ENCODE assay signal across 31 cellular contexts in genomic region chr14:103377522-103378041, GRCh38.
"Had no signal": no experiment of that assay in that cellular context is flagged by ENCODE, and none has a peak within 500 bp of the region (broad histone marks: within the 10 kb centered on the region; RNA-seq: fewer than 3 reads in every experiment).

No MANE protein-coding gene starts in this region.

- H3K27ac Mint-ChIP-seq: activated CD4-positive, alpha-beta memory T cell treated with anti-CD3 and anti-CD28 coated beads for 36 hours; activated CD4-positive, alpha-beta T cell treated with anti-CD3 and anti-CD28 coated beads for 36 hours; activated CD4-positive, alpha-beta T cell treated with anti-CD3 and anti-CD28 coated beads, Interleukin-2, amount 10 ng/mL, durations not matched to agents 7 days and 5 days; activated naive CD4-positive, alpha-beta T cell treated with anti-CD3 and anti-CD28 coated beads for 36 hours; activated naive CD4-positive, alpha-beta T cell treated with anti-CD3 and anti-CD28 coated beads, Interleukin-2, amount 50 U/mL, for 72 hours; activated T-helper 1 cell treated with anti-CD3 and anti-CD28 coated beads, Interleukin-12 subunit alpha, Interleukin-12 subunit beta, Interleukin-2, Interleukin-4 antibody, amounts not matched to agents 30 ng/mL and 10 ng/mL and 1 ng/mL, durations not matched to agents 14 hours and 24 hours and 36 hours; T-helper 1 cell treated with Interleukin-12 subunit alpha and Interleukin-12 subunit beta and Interleukin-4 antibody, amounts not matched to agents 30 μg/mL and 1 μg/mL, for 36 hours; T-helper 2 cell treated with Interferon-gamma antibody and Interleukin-4, amounts not matched to agents 5 μg/mL and 100 μg/mL, for 36 hours; WTC11 had no signal

- H3K36me3 ChIP-seq: brain microvascular endothelial cell, SJCRH30 had no signal

- H3K4me3 ChIP-seq: SJCRH30, SK-N-MC had no signal

- H3K4me3 Mint-ChIP-seq: activated CD4-positive, alpha-beta memory T cell treated with anti-CD3 and anti-CD28 coated beads for 36 hours; activated CD4-positive, alpha-beta T cell treated with anti-CD3 and anti-CD28 coated beads for 36 hours; activated CD4-positive, alpha-beta T cell treated with anti-CD3 and anti-CD28 coated beads, Interleukin-2, amount 10 ng/mL, durations not matched to agents 7 days and 5 days; activated naive CD4-positive, alpha-beta T cell treated with anti-CD3 and anti-CD28 coated beads for 36 hours; activated T-cell treated with anti-CD3 and anti-CD28 coated beads, Interleukin-2, amount 50 U/mL, for 4 hours; activated T-helper 1 cell treated with anti-CD3 and anti-CD28 coated beads, Interleukin-12 subunit alpha, Interleukin-12 subunit beta, Interleukin-2, Interleukin-4 antibody, amounts not matched to agents 30 ng/mL and 10 ng/mL and 1 ng/mL, durations not matched to agents 14 hours and 24 hours and 36 hours; T-helper 1 cell treated with Interleukin-12 subunit alpha and Interleukin-12 subunit beta and Interleukin-4 antibody, amounts not matched to agents 30 μg/mL and 1 μg/mL, for 36 hours; T-helper 2 cell treated with Interferon-gamma antibody and Interleukin-4, amounts not matched to agents 5 μg/mL and 100 μg/mL, for 36 hours; WTC11 had no signal

- ATAC-seq: activated CD4-positive, alpha-beta T cell treated with anti-CD3 and anti-CD28 coated beads for 36 hours; activated CD4-positive, CD25-positive, alpha-beta regulatory T cell treated with anti-CD3 and anti-CD28 coated beads, Interleukin-2, amount 50 U/mL, for 24 hours; activated naive CD4-positive, alpha-beta T cell treated with anti-CD3 and anti-CD28 coated beads, Interleukin-2, amount 50 U/mL, for 72 hours; activated T-cell treated with anti-CD3 and anti-CD28 coated beads, Interleukin-2, amount 50 U/mL, for 4 hours; WTC11 had no signal

- H3K9me3 Mint-ChIP-seq: activated CD4-positive, alpha-beta memory T cell treated with anti-CD3 and anti-CD28 coated beads for 36 hours; activated CD4-positive, alpha-beta T cell treated with anti-CD3 and anti-CD28 coated beads, Interleukin-2, amount 10 ng/mL, durations not matched to agents 7 days and 5 days; activated naive CD4-positive, alpha-beta T cell treated with anti-CD3 and anti-CD28 coated beads for 36 hours; activated naive CD4-positive, alpha-beta T cell treated with anti-CD3 and anti-CD28 coated beads, Interleukin-2, amount 50 U/mL, for 72 hours; activated T-cell treated with anti-CD3 and anti-CD28 coated beads, Interleukin-2, amount 50 U/mL, for 4 hours; activated T-helper 1 cell treated with anti-CD3 and anti-CD28 coated beads, Interleukin-12 subunit alpha, Interleukin-12 subunit beta, Interleukin-2, Interleukin-4 antibody, amounts not matched to agents 30 ng/mL and 10 ng/mL and 1 ng/mL, durations not matched to agents 14 hours and 24 hours and 36 hours; T-helper 1 cell treated with Interleukin-12 subunit alpha and Interleukin-12 subunit beta and Interleukin-4 antibody, amounts not matched to agents 30 μg/mL and 1 μg/mL, for 36 hours; T-helper 2 cell treated with Interferon-gamma antibody and Interleukin-4, amounts not matched to agents 5 μg/mL and 100 μg/mL, for 36 hours had no signal

- H3K27ac ChIP-seq: brain microvascular endothelial cell, SJCRH30, SK-N-MC had no signal

- H3K4me1 ChIP-seq: SJCRH30 had no signal

- DNase-seq: activated CD4-positive, alpha-beta memory T cell treated with anti-CD3 and anti-CD28 coated beads for 36 hours; activated CD4-positive, alpha-beta T cell treated with anti-CD3 and anti-CD28 coated beads for 36 hours; activated CD4-positive, alpha-beta T cell treated with anti-CD3 and anti-CD28 coated beads, Interleukin-2, amount 10 ng/mL, durations not matched to agents 7 days and 5 days; activated CD8-positive, alpha-beta memory T cell treated with anti-CD3 and anti-CD28 coated beads, Interleukin-2, amount 50 U/mL, for 4 hours; activated gamma-delta T cell treated with Interleukin-2 at 50 U/mL for 16 hours; activated naive CD4-positive, alpha-beta T cell treated with anti-CD3 and anti-CD28 coated beads for 36 hours; activated T-cell treated with anti-CD3 and anti-CD28 coated beads for 4 hours; activated T-cell treated with anti-CD3 and anti-CD28 coated beads, Interleukin-2, amount 50 U/mL, for 4 hours; aorta; brain microvascular endothelial cell; central memory CD4-positive, alpha-beta T cell; Karpas-422; NCI-H1048; NCI-H1105 treated with DMSO at 0.1 percent for 48 hours; NCI-H1436; NCI-H1694; NCI-H1930; NCI-H2081 treated with DMSO at 0.1 percent for 48 hours; NCI-H510A; NCI-H526; NCI-H748 treated with DMSO at 0.1 percent for 48 hours; NK-92 treated with Interleukin-12 subunit alpha and Interleukin-12 subunit beta, amount 100 ng/mL, for 24 hours; SHP77; SJCRH30 had no signal

- H3K36me3 Mint-ChIP-seq: activated CD4-positive, alpha-beta memory T cell treated with anti-CD3 and anti-CD28 coated beads for 36 hours; activated naive CD4-positive, alpha-beta T cell treated with anti-CD3 and anti-CD28 coated beads, Interleukin-2, amount 50 U/mL, for 72 hours; WTC11 had no signal
